Comparison of ENCODE assay signal across 8 cellular contexts in genomic region chr9:114282926-114283325, GRCh38. TPM values are rescaled to one million over a fixed set of nuclear protein-coding genes. Genes with fewer than 3 reads are reported as not detected.
DNase-seq lines count a peak whose midpoint lies in the region; ATAC-seq and TF ChIP-seq lines count a peak whose summit lies in the region.
"Had no signal": no experiment of that assay in that cellular context is flagged by ENCODE, and none has a peak within 500 bp of the region (broad histone marks: within the 10 kb centered on the region; RNA-seq: fewer than 3 reads in every experiment).

No MANE protein-coding gene starts in this region.

- peaks cover 38% of the 10 kb centered on the region for H3K4me1 ChIP-seq in osteoblast (ENCODE audit: insufficient read depth, low read length)

- no peak overlapping the region for H3K4me2 ChIP-seq in osteoblast (ENCODE audit: insufficient read depth, low read length)

- H2AFZ ChIP-seq in osteoblast (ENCODE audit: low read length), result no peak overlapping the region

- no peaks in the 10 kb centered on the region for H3K79me2 ChIP-seq in osteoblast (ENCODE audit: insufficient read depth, low read length)

- H4K20me1 ChIP-seq in osteoblast (ENCODE audit: insufficient read depth, low read length), result no peaks in the 10 kb centered on the region

- no peaks in the 10 kb centered on the region for H3K9me3 Mint-ChIP-seq in brain
- no peaks in the 10 kb centered on the region for H3K9me3 Mint-ChIP-seq in activated T-helper 1 cell treated with anti-CD3 and anti-CD28 coated beads, Interleukin-12 subunit alpha, Interleukin-12 subunit beta, Interleukin-2, Interleukin-4 antibody, amounts not matched to agents 30 ng/mL and 10 ng/mL and 1 ng/mL, durations not matched to agents 14 hours and 24 hours and 36 hours

- intact Hi-C loops in activated T-helper 1 cell treated with anti-CD3 and anti-CD28 coated beads, Interleukin-12 subunit alpha, Interleukin-12 subunit beta, Interleukin-2, Interleukin-4 antibody, amounts not matched to agents 30 ng/mL and 10 ng/mL and 1 ng/mL, durations not matched to agents 14 hours and 24 hours and 36 hours (cut with micrococcal nuclease), result no loop called here

- peak overlapping the region in 4 of 5 experiments; percentile 28 to 93 (median 81) for H3K27ac Mint-ChIP-seq in brain
- H3K27ac Mint-ChIP-seq in activated T-helper 1 cell treated with anti-CD3 and anti-CD28 coated beads, Interleukin-12 subunit alpha, Interleukin-12 subunit beta, Interleukin-2, Interleukin-4 antibody, amounts not matched to agents 30 ng/mL and 10 ng/mL and 1 ng/mL, durations not matched to agents 14 hours and 24 hours and 36 hours, result no peak overlapping the region
- H3K27ac Mint-ChIP-seq: stimulated activated naive B cell treated with anti-CD40 and anti-IgM and Interleukin-4, amounts not matched to agents 10 μg/mL and 1 μg/mL and 100 μg/mL, for 72 hours had no signal

- H3K27ac ChIP-seq in osteoblast (ENCODE audit: low read depth, low read length), result peak overlapping the region; percentile 48

- peaks cover 5% of the 10 kb centered on the region for H3K36me3 Mint-ChIP-seq in brain
- no peaks in the 10 kb centered on the region for H3K36me3 Mint-ChIP-seq in activated T-helper 1 cell treated with anti-CD3 and anti-CD28 coated beads, Interleukin-12 subunit alpha, Interleukin-12 subunit beta, Interleukin-2, Interleukin-4 antibody, amounts not matched to agents 30 ng/mL and 10 ng/mL and 1 ng/mL, durations not matched to agents 14 hours and 24 hours and 36 hours (ENCODE audit: low read depth)
- H3K36me3 Mint-ChIP-seq: stimulated activated naive B cell treated with anti-CD40 and anti-IgM and Interleukin-4, amounts not matched to agents 10 μg/mL and 1 μg/mL and 100 μg/mL, for 72 hours had no signal

- no peaks in the 10 kb centered on the region for H3K9me3 ChIP-seq in osteoblast (ENCODE audit: low read depth, low read length)

- no peak for ATAC-seq in HG03039 (IDR thresholded peaks at IDR 0.05; ENCODE audit: unreplicated experiment)

- H3K36me3 ChIP-seq in osteoblast (ENCODE audit: insufficient read depth, low read length), result no peaks in the 10 kb centered on the region

- no peaks in the 10 kb centered on the region for H3K27me3 ChIP-seq in osteoblast (ENCODE audit: insufficient read depth, low read length)

- no peak overlapping the region for H3K4me3 Mint-ChIP-seq in brain
- H3K4me3 Mint-ChIP-seq in activated T-helper 1 cell treated with anti-CD3 and anti-CD28 coated beads, Interleukin-12 subunit alpha, Interleukin-12 subunit beta, Interleukin-2, Interleukin-4 antibody, amounts not matched to agents 30 ng/mL and 10 ng/mL and 1 ng/mL, durations not matched to agents 14 hours and 24 hours and 36 hours, result no peak overlapping the region
- H3K4me3 Mint-ChIP-seq: stimulated activated naive B cell treated with anti-CD40 and anti-IgM and Interleukin-4, amounts not matched to agents 10 μg/mL and 1 μg/mL and 100 μg/mL, for 72 hours had no signal

- peak; percentile 68 for DNase-seq in GM03348 (ENCODE audit: low spot score)
- peak; percentile 53 for DNase-seq in NAMALWA (ENCODE audit: low spot score)
- peak; percentile 91 for DNase-seq in osteoblast (ENCODE audit: insufficient read length, low spot score, missing footprints)
- no peak for DNase-seq in activated T-helper 1 cell treated with anti-CD3 and anti-CD28 coated beads, Interleukin-12 subunit alpha, Interleukin-12 subunit beta, Interleukin-2, Interleukin-4 antibody, amounts not matched to agents 30 ng/mL and 10 ng/mL and 1 ng/mL, durations not matched to agents 14 hours and 24 hours and 36 hours (ENCODE audit: low spot score)
- no peak for DNase-seq in T-helper 9 cell
- DNase-seq: stimulated activated naive B cell treated with anti-CD40 and anti-IgM and Interleukin-4, amounts not matched to agents 10 μg/mL and 1 μg/mL and 100 μg/mL, for 72 hours had no signal

- peaks cover 43% of the 10 kb centered on the region for H3K4me1 Mint-ChIP-seq in brain
- H3K4me1 Mint-ChIP-seq in activated T-helper 1 cell treated with anti-CD3 and anti-CD28 coated beads, Interleukin-12 subunit alpha, Interleukin-12 subunit beta, Interleukin-2, Interleukin-4 antibody, amounts not matched to agents 30 ng/mL and 10 ng/mL and 1 ng/mL, durations not matched to agents 14 hours and 24 hours and 36 hours (ENCODE audit: low read depth), result no peaks in the 10 kb centered on the region
- H3K4me1 Mint-ChIP-seq: stimulated activated naive B cell treated with anti-CD40 and anti-IgM and Interleukin-4, amounts not matched to agents 10 μg/mL and 1 μg/mL and 100 μg/mL, for 72 hours had no signal

- no peak for TF ChIP-seq CTCF in brain (conservative IDR thresholded peaks at IDR 0.05)
- TF ChIP-seq CTCF in osteoblast (IDR thresholded peaks at IDR 0.05; ENCODE audit: extremely low read depth, low read depth, low read length), result no peak

- H3K4me3 ChIP-seq in osteoblast (ENCODE audit: insufficient read depth, low read length), result no peak overlapping the region

- H3K27me3 Mint-ChIP-seq in brain, result no peaks in the 10 kb centered on the region
- no peaks in the 10 kb centered on the region for H3K27me3 Mint-ChIP-seq in activated T-helper 1 cell treated with anti-CD3 and anti-CD28 coated beads, Interleukin-12 subunit alpha, Interleukin-12 subunit beta, Interleukin-2, Interleukin-4 antibody, amounts not matched to agents 30 ng/mL and 10 ng/mL and 1 ng/mL, durations not matched to agents 14 hours and 24 hours and 36 hours (ENCODE audit: insufficient read depth)
- H3K27me3 Mint-ChIP-seq: stimulated activated naive B cell treated with anti-CD40 and anti-IgM and Interleukin-4, amounts not matched to agents 10 μg/mL and 1 μg/mL and 100 μg/mL, for 72 hours had no signal

RNA-seq across cellular contexts. Expression of gene ORM1, which starts 40.0 kb away (rescaled TPM):
- polyA plus RNA-seq in brain (ENCODE audit: insufficient read depth, low read depth, low replicate concordance), result 3.2 TPM
- total RNA-seq in osteoblast, result not detected in 2 replicates
- total RNA-seq in activated T-helper 1 cell treated with anti-CD3 and anti-CD28 coated beads, Interleukin-12 subunit alpha, Interleukin-12 subunit beta, Interleukin-2, Interleukin-4 antibody, amounts not matched to agents 30 ng/mL and 10 ng/mL and 1 ng/mL, durations not matched to agents 14 hours and 24 hours and 36 hours, result not detected in 2 replicates

RNA-seq across cellular contexts. Expression of gene ORM2, which starts 46.7 kb away (rescaled TPM):
- 0.49 TPM for polyA plus RNA-seq in brain (ENCODE audit: insufficient read depth, low read depth, low replicate concordance)
- total RNA-seq in osteoblast, result not detected in 2 replicates
- not detected in 2 replicates for total RNA-seq in activated T-helper 1 cell treated with anti-CD3 and anti-CD28 coated beads, Interleukin-12 subunit alpha, Interleukin-12 subunit beta, Interleukin-2, Interleukin-4 antibody, amounts not matched to agents 30 ng/mL and 10 ng/mL and 1 ng/mL, durations not matched to agents 14 hours and 24 hours and 36 hours

Comparison
In these comparisons a context has a peak if more than half of its experiments do, and no peak if none do; other contexts are left out.
1. DNase-seq: peak in GM03348 (single experiment), NAMALWA (single experiment) and osteoblast (single experiment); none in activated T-helper 1 cell treated with anti-CD3 and anti-CD28 coated beads, Interleukin-12 subunit alpha, Interleukin-12 subunit beta, Interleukin-2, Interleukin-4 antibody, amounts not matched to agents 30 ng/mL and 10 ng/mL and 1 ng/mL, durations not matched to agents 14 hours and 24 hours and 36 hours (single experiment) and T-helper 9 cell (single experiment).